Comparison of ENCODE assay signal across 20 cellular contexts in the genomic region with DNA sequence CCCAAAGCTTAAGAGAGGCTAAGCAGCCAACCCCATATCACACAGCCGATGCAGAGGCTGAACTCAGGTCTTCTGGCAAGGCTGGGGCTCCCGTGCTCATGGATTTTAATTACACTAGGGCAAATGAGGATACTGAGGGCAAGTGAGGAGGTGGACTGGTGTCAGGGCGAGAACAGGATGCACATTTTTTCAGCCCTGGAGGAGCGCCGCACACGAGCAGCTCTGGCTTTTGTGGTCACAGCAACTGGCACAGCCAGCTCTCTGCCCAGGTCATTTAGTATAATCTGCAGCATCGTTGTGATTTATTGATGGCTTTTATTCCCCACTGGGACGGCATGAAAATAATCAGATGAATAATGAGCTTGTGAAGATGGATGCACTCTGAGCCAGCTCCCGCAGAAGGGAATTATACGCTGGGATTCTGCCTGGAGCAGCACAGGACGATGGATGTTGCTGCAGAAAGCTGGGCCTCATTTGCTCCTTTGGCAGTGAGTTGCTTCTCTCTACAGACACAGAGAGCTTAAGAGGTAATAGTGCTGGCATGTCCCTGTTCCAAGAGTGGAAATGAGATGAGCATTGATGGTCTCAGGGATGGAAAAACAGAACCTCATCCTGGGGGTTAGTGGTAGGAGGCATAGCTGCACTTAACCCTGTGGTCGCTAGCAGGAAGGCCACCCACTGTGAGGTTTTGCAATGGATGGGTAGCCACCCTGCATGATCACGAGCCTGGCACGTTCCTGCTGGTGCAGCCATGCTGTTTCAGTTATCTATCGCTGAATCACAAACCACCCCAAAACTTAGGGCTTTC.
DNase-seq lines count a peak whose midpoint lies in the region; ATAC-seq, FAIRE-seq and TF ChIP-seq lines count a peak whose summit lies in the region.
"Had no signal": no experiment of that assay in that cellular context is flagged by ENCODE, and none has a peak within 500 bp of the region (broad histone marks: within the 10 kb centered on the region; RNA-seq: fewer than 3 reads in every experiment).

No MANE protein-coding gene starts in this region.

- no peak overlapping the region for H4K8ac ChIP-seq in H1 (ENCODE audit: extremely low read depth, insufficient read depth, low read length)

- H4K20me1 ChIP-seq in H1 (replicated peaks in 1 of 2; ENCODE audit: control insufficient read depth in 1 of 2, insufficient read depth in 2 of 2, low read length in 2 of 2), result no peaks in the 10 kb centered on the region

- no peak overlapping the region for H3K27ac ChIP-seq in HEK293 (ENCODE audit: extremely low read depth, low read depth, low read length)
- H3K27ac ChIP-seq in H1 (ENCODE audit: low read depth, low read length), result no peak overlapping the region
- H3K27ac ChIP-seq: ascending aorta, neutrophil had no signal

- TF ChIP-seq POLR2A in H1 (IDR thresholded peaks at IDR 0.05; ENCODE audit: control extremely low read depth in 1 of 2, low read depth in 2 of 2, low read length in 2 of 2), result no peak

- H3K36me3 Mint-ChIP-seq in type B pancreatic cell, result no peaks in the 10 kb centered on the region
- H3K36me3 Mint-ChIP-seq: T-cell had no signal

- TF ChIP-seq RAD21 in H1 (IDR thresholded peaks at IDR 0.05 in 1 of 2, conservative IDR thresholded peaks at IDR 0.05 in 1 of 2; ENCODE audit: low read depth in 2 of 2, low read length in 2 of 2), result no peak

- no peak overlapping the region for H2BK5ac ChIP-seq in H1 (ENCODE audit: low read depth, low read length)

- H4K91ac ChIP-seq in H1 (replicated peaks; ENCODE audit: insufficient read length, low read length), result no peak overlapping the region

- peak overlapping the region; percentile 35; the same call in 1 of the 2 replicates for H2BK20ac ChIP-seq in H1 (ENCODE audit: low read length)

- no peak overlapping the region for H2AK5ac ChIP-seq in H1 (ENCODE audit: low read depth, low read length)

- TF ChIP-seq CTCF in HEK293 (tag by site-specific recombination; IDR thresholded peaks at IDR 0.05), result no peak
- no peak for TF ChIP-seq CTCF in H1 (IDR thresholded peaks at IDR 0.05; ENCODE audit: control extremely low read depth in 1 of 3, insufficient read depth in 1 of 3, low read depth in 1 of 3, low read length in 3 of 3)
- no peak for TF ChIP-seq CTCF in type B pancreatic cell (conservative IDR thresholded peaks at IDR 0.05)

- peak overlapping the region; percentile 52 for H3K4me3 Mint-ChIP-seq in type B pancreatic cell
- H3K4me3 Mint-ChIP-seq: T-cell had no signal

- no peak overlapping the region for H3K27ac Mint-ChIP-seq in type B pancreatic cell
- H3K27ac Mint-ChIP-seq: T-cell had no signal

- no peak overlapping the region for H2BK120ac ChIP-seq in H1 (replicated peaks; ENCODE audit: low read depth, low read length)

- H3K36me3 ChIP-seq in HEK293 (ENCODE audit: control insufficient read depth in 2 of 2, insufficient read depth in 1 of 2, low read length in 2 of 2) (no peaks in the 10 kb centered on the region), H1 (ENCODE audit: control insufficient read depth in 2 of 4, insufficient read depth in 4 of 4, low read length in 3 of 4) (no peaks in the 10 kb centered on the region)
- H3K36me3 ChIP-seq: ascending aorta, neutrophil had no signal

- no peak overlapping the region for H3K4me2 ChIP-seq in H1 (ENCODE audit: insufficient read depth in 1 of 2, low read depth in 2 of 2, low read length in 2 of 2)

- no peak for ATAC-seq in GM21423 (IDR thresholded peaks at IDR 0.05; ENCODE audit: unreplicated experiment)
- no peak for ATAC-seq in HG02678 (IDR thresholded peaks at IDR 0.05; ENCODE audit: unreplicated experiment)
- ATAC-seq: HCT116, T-cell had no signal

- no peak overlapping the region for H2BK15ac ChIP-seq in H1 (ENCODE audit: low read length)

- no peak overlapping the region for H2BK12ac ChIP-seq in H1 (ENCODE audit: low read depth, low read length)

- no peak overlapping the region for H3K4ac ChIP-seq in H1 (replicated peaks; ENCODE audit: insufficient read length, low read depth, low read length)

- H3K4me1 ChIP-seq in HEK293 (ENCODE audit: control insufficient read depth, insufficient read depth, low read length) (no peaks in the 10 kb centered on the region), H1 (replicated peaks in 1 of 4; ENCODE audit: control insufficient read depth in 3 of 4, insufficient read depth in 4 of 4, low read length in 3 of 4) (peaks cover 13 to 26% (median 19%) of the 10 kb centered on the region in 4 experiments)
- H3K4me1 ChIP-seq: ascending aorta had no signal

- no peaks in the 10 kb centered on the region for H3K79me1 ChIP-seq in H1 (ENCODE audit: low read depth, low read length)

- FAIRE-seq in H1 (lab: Jason Lieb, UNC), result no peak
- FAIRE-seq: endometrium had no signal

- POLR2A ChIA-PET in HEK293 (lab: Yijun Ruan, JAX) (interaction anchor here (0.6 kb wide), 1 partner anchor 335 kb away, joined by 9 read pairs; no protein-coding TSS in a partner anchor), H1 (lab: Charles Lee; ENCODE audit: partially characterized antibody) (interaction anchor here (0.8 to 1.3 kb wide), 3 partner anchors 10 to 52 kb away, joined by 3 to 4 read pairs (median 3); no protein-coding TSS in a partner anchor)

- no peaks in the 10 kb centered on the region for H3K79me2 ChIP-seq in H1 (ENCODE audit: control insufficient read depth in 1 of 2, insufficient read depth in 2 of 2, low read length in 2 of 2)

- no peak overlapping the region for H3K18ac ChIP-seq in H1 (ENCODE audit: extremely low read depth, low read length)

- H4K5ac ChIP-seq in H1 (ENCODE audit: insufficient read length, low read depth, low read length), result no peak overlapping the region

- H3K9me3 ChIP-seq in HEK293 (ENCODE audit: control insufficient read depth, insufficient read depth, low read depth, low read length) (no peaks in the 10 kb centered on the region), H1 (ENCODE audit: insufficient read depth in 2 of 2, low read depth in 1 of 2, low read length in 1 of 2) (peaks cover 0 to 3% of the 10 kb centered on the region in 2 experiments; a peak in 1 of 4 replicates)
- H3K9me3 ChIP-seq: neutrophil had no signal

- H3K9me3 Mint-ChIP-seq in type B pancreatic cell, result no peaks in the 10 kb centered on the region

- no peak overlapping the region for H2AFZ ChIP-seq in H1 (ENCODE audit: low read length)

- peaks cover 17% of the 10 kb centered on the region for H3K27me3 Mint-ChIP-seq in type B pancreatic cell

- H3K23me2 ChIP-seq in H1 (ENCODE audit: low read depth, low read length), result no peaks in the 10 kb centered on the region; the same call in 1 of the 2 replicates

- no peak overlapping the region for H3K23ac ChIP-seq in H1 (ENCODE audit: insufficient read length)

- H3K56ac ChIP-seq in H1 (replicated peaks; ENCODE audit: insufficient read length, low read depth, low read length), result no peak overlapping the region

- peaks cover 46% of the 10 kb centered on the region for H3K4me1 Mint-ChIP-seq in type B pancreatic cell (ENCODE audit: unreplicated experiment)

- H3K4me3 ChIP-seq in HEK293 (ENCODE audit: low read depth, low read length), result no peak overlapping the region
- no peak overlapping the region for H3K4me3 ChIP-seq in H1 (ENCODE audit: extremely low read depth in 1 of 4, insufficient read depth in 2 of 4, low read depth in 3 of 4, low read length in 4 of 4)
- H3K4me3 ChIP-seq: ascending aorta had no signal

- no peak overlapping the region for H3K14ac ChIP-seq in H1 (ENCODE audit: insufficient read length)

- TF ChIP-seq EP300 in H1 (IDR thresholded peaks at IDR 0.05; ENCODE audit: borderline replicate concordance in 1 of 2, low read depth in 2 of 2, low read length in 2 of 2), result no peak

- no peak overlapping the region for H3K9ac ChIP-seq in H1 (replicated peaks in 1 of 4; ENCODE audit: extremely low read depth in 1 of 4, low read depth in 3 of 4, low read length in 3 of 4)

- 84% methylated on average over 15 of the region's 15 CpGs; no CpG with 5 or more reads in 1 of the 2 experiments for WGBS in H1 (ENCODE audit: extremely low coverage in 1 of 2, insufficient coverage in 1 of 2, insufficient read length in 1 of 2, insufficient replicate concordance in 2 of 2, low coverage in 1 of 2, low lambda C conversion rate in 2 of 2, missing lambda C conversion rate in 1 of 2), 2 experiments

- H3K27me3 ChIP-seq in H1 (replicated peaks in 1 of 4; ENCODE audit: control insufficient read depth in 3 of 4, extremely low read depth in 1 of 4, insufficient read depth in 3 of 4, low read length in 3 of 4), result no peaks in the 10 kb centered on the region; a peak in 2 of 7 replicates
- H3K27me3 ChIP-seq: ascending aorta, neutrophil had no signal

- CTCF ChIA-PET in HEK293 (lab: Yijun Ruan, JAX) (interaction anchor here (0.6 to 1.5 kb wide), 3 partner anchors 161 to 456 kb away, joined by 5 to 7 read pairs (median 5); no protein-coding TSS in a partner anchor), H1 (lab: Charles Lee; ENCODE audit: partially characterized antibody) (interaction anchor here (0.6 to 2.3 kb wide), 8 partner anchors 9 to 94 kb away, joined by 3 to 12 read pairs (median 3); no protein-coding TSS in a partner anchor)

- DNase-seq in RPMI8226 (peak; percentile 24), H1 (ENCODE audit: low read depth in 1 of 2, low spot score in 2 of 2) (no peak), type B pancreatic cell (ENCODE audit: extremely low spot score, unreplicated experiment) (peak; percentile 36), 8988T (no peak), middle frontal gyrus (ENCODE audit: extremely low spot score, low spot score) (no peak)
- DNase-seq: activated CD4-positive, alpha-beta T cell treated with anti-CD3 and anti-CD28 coated beads for 48 hours; activated T-cell treated with anti-CD3 and anti-CD28 coated beads, Interleukin-2, amount 50 U/mL, for 48 hours; DMS53; hypothalamus; NCI-H2029 treated with DMSO at 0.1 percent for 48 hours; stimulated activated CD4-positive, alpha-beta T cell treated with anti-CD3 and anti-CD28 coated beads, Interleukin-12 subunit alpha, Interleukin-12 subunit beta, amount 100 ng/mL, for 4 hours; T-cell; trophoblast cell had no signal

TF ChIP-seq in HEK293, 187 proteins besides CTCF, POLR2A, EP300 and RAD21 (continues in another document):
- TF ChIP-seq ZNF843 (tag by site-specific recombination; IDR thresholded peaks at IDR 0.05), result no peak
- TF ChIP-seq TCF7L2 (IDR thresholded peaks at IDR 0.05; ENCODE audit: borderline replicate concordance, low read depth, low read length), result no peak
- TF ChIP-seq FEZF1 (tag by site-specific recombination; IDR thresholded peaks at IDR 0.05), result peak; percentile 31; the same call in 1 of the 2 replicates

TF ChIP-seq in H1, 55 proteins besides CTCF, POLR2A, EP300 and RAD21 (continues in another document):
- no peak for TF ChIP-seq BACH1 (IDR thresholded peaks at IDR 0.05; ENCODE audit: low read length)
- TF ChIP-seq JUND (IDR thresholded peaks at IDR 0.05; ENCODE audit: low read length), result no peak
- TF ChIP-seq POLR2AphosphoS5 (IDR thresholded peaks at IDR 0.05; ENCODE audit: low read depth, low read length), result no peak
- TF ChIP-seq, protein P1, sequence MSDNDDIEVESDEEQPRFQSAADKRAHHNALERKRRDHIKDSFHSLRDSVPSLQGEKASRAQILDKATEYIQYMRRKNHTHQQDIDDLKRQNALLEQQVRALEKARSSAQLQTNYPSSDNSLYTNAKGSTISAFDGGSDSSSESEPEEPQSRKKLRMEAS (IDR thresholded peaks at IDR 0.05), result peak; percentile 26; the same call in 1 of the 2 replicates
- TF ChIP-seq EGR1 (IDR thresholded peaks at IDR 0.05; ENCODE audit: borderline replicate concordance, low read depth, low read length), result no peak
- TF ChIP-seq CEBPB (IDR thresholded peaks at IDR 0.05; ENCODE audit: low read depth, low read length), result 0 out of 2 replicates have a peak, but pooled peaks have one; percentile 16

Comparison
In these comparisons a context has a peak if more than half of its experiments do, and no peak if none do; other contexts are left out.
1. DNase-seq: peak in RPMI8226 (single experiment) and type B pancreatic cell (single experiment); none in H1 (0 of 2), 8988T (single experiment) and middle frontal gyrus (single experiment).